1 cellular context compared by ENCODE assay signal in the genomic region with DNA sequence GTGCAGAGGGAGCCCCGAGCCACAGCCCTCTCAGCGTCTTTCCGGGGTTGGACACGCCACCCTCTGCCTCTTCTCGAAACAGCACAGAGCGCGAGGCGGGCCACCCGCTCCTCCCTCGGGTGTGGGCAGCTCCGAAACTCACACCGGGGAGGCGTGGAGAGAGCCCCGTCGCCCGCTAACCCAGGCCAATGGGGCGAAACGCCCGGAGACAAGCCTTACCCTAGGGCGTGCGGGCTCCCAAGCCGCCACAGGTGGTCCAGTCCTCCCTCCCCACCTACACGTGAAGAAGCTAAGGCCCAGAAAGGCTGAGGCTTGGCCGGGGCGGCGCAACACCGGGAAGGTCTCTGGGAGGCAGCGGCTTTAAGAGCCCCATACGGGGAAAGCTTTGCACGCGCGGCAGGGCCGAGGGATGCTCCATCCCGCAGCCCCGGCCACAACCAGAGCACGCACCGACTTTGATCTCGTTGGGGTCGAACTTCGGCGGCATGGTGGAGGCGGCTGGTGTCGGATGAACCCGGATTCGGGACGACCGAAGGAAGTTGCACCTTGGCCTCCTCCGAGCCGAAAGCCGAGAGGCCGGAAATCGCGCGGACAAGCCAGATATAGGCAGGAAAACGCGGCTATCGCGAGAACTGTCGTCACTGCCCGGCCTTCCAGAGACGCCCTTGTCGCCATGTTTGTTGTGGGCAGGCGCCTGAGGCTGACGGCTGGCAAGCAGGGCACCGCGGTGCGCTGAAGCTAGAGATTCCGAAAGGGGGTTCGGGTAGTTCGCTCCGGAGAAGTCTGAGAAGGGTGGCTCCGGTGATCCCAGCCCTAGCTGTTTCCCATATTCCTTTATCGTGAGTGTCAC.
TF ChIP-seq lines count a peak whose summit lies in the region.

LRSAM1 (plus strand) TSS at position 680 of the 850 bp plus-strand sequence. CDS start 3,018 bp downstream, outside the sequence.
RPL12 (minus strand) TSS at position 576 of the 850 bp plus-strand sequence; CDS start at position 487, 89 bp downstream.

TF ChIP-seq in K562, 482 proteins besides CTCF, POLR2A, EP300 and RAD21 (continued from another document and continues in another):
- no peak for TF ChIP-seq ZNF655 (CRISPR knock-in tag; IDR thresholded peaks at IDR 0.05)
- TF ChIP-seq GABPA (tag; conservative IDR thresholded peaks at IDR 0.05; ENCODE audit: low read depth): peak; percentile 79
- no peak for TF ChIP-seq YBX1 (IDR thresholded peaks at IDR 0.05)
- no peak for TF ChIP-seq ZNF551 (CRISPR knock-in tag; IDR thresholded peaks at IDR 0.05)
- no peak for TF ChIP-seq ZFPM2 (CRISPR knock-in tag; IDR thresholded peaks at IDR 0.05)
- TF ChIP-seq, protein P1, sequence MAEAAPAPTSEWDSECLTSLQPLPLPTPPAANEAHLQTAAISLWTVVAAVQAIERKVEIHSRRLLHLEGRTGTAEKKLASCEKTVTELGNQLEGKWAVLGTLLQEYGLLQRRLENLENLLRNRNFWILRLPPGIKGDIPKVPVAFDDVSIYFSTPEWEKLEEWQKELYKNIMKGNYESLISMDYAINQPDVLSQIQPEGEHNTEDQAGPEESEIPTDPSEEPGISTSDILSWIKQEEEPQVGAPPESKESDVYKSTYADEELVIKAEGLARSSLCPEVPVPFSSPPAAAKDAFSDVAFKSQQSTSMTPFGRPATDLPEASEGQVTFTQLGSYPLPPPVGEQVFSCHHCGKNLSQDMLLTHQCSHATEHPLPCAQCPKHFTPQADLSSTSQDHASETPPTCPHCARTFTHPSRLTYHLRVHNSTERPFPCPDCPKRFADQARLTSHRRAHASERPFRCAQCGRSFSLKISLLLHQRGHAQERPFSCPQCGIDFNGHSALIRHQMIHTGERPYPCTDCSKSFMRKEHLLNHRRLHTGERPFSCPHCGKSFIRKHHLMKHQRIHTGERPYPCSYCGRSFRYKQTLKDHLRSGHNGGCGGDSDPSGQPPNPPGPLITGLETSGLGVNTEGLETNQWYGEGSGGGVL (CRISPR knock-in tag; IDR thresholded peaks at IDR 0.05): no peak
- no peak for TF ChIP-seq ZNF586 (CRISPR knock-in tag; conservative IDR thresholded peaks at IDR 0.05)
- TF ChIP-seq CBX1 (IDR thresholded peaks at IDR 0.05; ENCODE audit: low read depth): peak; percentile 75; the same call in 1 of the 2 replicates
- peak; percentile 75 for TF ChIP-seq TOE1 (IDR thresholded peaks at IDR 0.05; ENCODE audit: borderline replicate concordance)
- TF ChIP-seq TOE1 (CRISPR knock-in tag; IDR thresholded peaks at IDR 0.05; ENCODE audit: borderline replicate concordance, low read depth): no peak
- no peak for TF ChIP-seq ZKSCAN8 (CRISPR knock-in tag; IDR thresholded peaks at IDR 0.05)
- no peak for TF ChIP-seq ZNF589 (CRISPR knock-in tag; IDR thresholded peaks at IDR 0.05; ENCODE audit: low read depth)
- TF ChIP-seq FIP1L1 (IDR thresholded peaks at IDR 0.05; ENCODE audit: low read depth, low read length, poor library complexity, severe bottlenecking): peak; percentile 96
- TF ChIP-seq SETDB1 (IDR thresholded peaks at IDR 0.05; ENCODE audit: low read length): no peak
- no peak for TF ChIP-seq SNIP1 (IDR thresholded peaks at IDR 0.05; ENCODE audit: low read depth)
- no peak for TF ChIP-seq MBD1 (CRISPR knock-in tag; IDR thresholded peaks at IDR 0.05)
- TF ChIP-seq HDGF (IDR thresholded peaks at IDR 0.05): no peak
- no peak for TF ChIP-seq U2AF2 (optimal IDR thresholded peaks at IDR 0.05; ENCODE audit: low read depth, low read length)
- no peak for TF ChIP-seq ZBTB5 (IDR thresholded peaks at IDR 0.05)
- no peak for TF ChIP-seq KHSRP (IDR thresholded peaks at IDR 0.05)
- no peak for TF ChIP-seq DMBX1 (CRISPR knock-in tag; IDR thresholded peaks at IDR 0.05; ENCODE audit: borderline replicate concordance)
- no peak for TF ChIP-seq RCOR1 (IDR thresholded peaks at IDR 0.05; ENCODE audit: borderline replicate concordance in 1 of 2, low read depth in 2 of 2, low read length in 2 of 2)
- peak; percentile 55; the same call in 1 of the 2 replicates for TF ChIP-seq ELF4 (CRISPR knock-in tag; IDR thresholded peaks at IDR 0.05)
- TF ChIP-seq RBM39 (optimal IDR thresholded peaks at IDR 0.05; ENCODE audit: low read depth, low read length): peak; percentile 84
- TF ChIP-seq ARID2 (IDR thresholded peaks at IDR 0.05): 0 out of 2 replicates have a peak, but pooled peaks have one; percentile 6
- TF ChIP-seq, protein P2, sequence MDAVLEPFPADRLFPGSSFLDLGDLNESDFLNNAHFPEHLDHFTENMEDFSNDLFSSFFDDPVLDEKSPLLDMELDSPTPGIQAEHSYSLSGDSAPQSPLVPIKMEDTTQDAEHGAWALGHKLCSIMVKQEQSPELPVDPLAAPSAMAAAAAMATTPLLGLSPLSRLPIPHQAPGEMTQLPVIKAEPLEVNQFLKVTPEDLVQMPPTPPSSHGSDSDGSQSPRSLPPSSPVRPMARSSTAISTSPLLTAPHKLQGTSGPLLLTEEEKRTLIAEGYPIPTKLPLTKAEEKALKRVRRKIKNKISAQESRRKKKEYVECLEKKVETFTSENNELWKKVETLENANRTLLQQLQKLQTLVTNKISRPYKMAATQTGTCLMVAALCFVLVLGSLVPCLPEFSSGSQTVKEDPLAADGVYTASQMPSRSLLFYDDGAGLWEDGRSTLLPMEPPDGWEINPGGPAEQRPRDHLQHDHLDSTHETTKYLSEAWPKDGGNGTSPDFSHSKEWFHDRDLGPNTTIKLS (IDR thresholded peaks at IDR 0.05; ENCODE audit: borderline replicate concordance, low read depth): peak; percentile 96
- TF ChIP-seq IRF1 (CRISPR knock-in tag; IDR thresholded peaks at IDR 0.05; ENCODE audit: borderline replicate concordance): peak; percentile 87; the same call in 1 of the 2 replicates
- peak; percentile 45 for TF ChIP-seq ARID1B (IDR thresholded peaks at IDR 0.05)
- no peak for TF ChIP-seq STAG1 (CRISPR knock-in tag; IDR thresholded peaks at IDR 0.05; ENCODE audit: borderline replicate concordance)
- TF ChIP-seq SOX6 (IDR thresholded peaks at IDR 0.05): peak; percentile 52
- TF ChIP-seq, protein P3, sequence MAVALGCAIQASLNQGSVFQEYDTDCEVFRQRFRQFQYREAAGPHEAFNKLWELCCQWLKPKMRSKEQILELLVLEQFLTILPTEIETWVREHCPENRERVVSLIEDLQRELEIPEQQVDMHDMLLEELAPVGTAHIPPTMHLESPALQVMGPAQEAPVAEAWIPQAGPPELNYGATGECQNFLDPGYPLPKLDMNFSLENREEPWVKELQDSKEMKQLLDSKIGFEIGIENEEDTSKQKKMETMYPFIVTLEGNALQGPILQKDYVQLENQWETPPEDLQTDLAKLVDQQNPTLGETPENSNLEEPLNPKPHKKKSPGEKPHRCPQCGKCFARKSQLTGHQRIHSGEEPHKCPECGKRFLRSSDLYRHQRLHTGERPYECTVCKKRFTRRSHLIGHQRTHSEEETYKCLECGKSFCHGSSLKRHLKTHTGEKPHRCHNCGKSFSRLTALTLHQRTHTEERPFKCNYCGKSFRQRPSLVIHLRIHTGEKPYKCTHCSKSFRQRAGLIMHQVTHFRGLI (CRISPR knock-in tag; IDR thresholded peaks at IDR 0.05): no peak
- TF ChIP-seq GABPB1 (CRISPR knock-in tag; IDR thresholded peaks at IDR 0.05): peak; percentile 89
- no peak for TF ChIP-seq GTF3C2 (IDR thresholded peaks at IDR 0.05; ENCODE audit: borderline replicate concordance, extremely low read depth, insufficient read length)
- TF ChIP-seq NBN (IDR thresholded peaks at IDR 0.05; ENCODE audit: low read depth): no peak; the same call in 1 of the 2 replicates
- TF ChIP-seq, protein P4, sequence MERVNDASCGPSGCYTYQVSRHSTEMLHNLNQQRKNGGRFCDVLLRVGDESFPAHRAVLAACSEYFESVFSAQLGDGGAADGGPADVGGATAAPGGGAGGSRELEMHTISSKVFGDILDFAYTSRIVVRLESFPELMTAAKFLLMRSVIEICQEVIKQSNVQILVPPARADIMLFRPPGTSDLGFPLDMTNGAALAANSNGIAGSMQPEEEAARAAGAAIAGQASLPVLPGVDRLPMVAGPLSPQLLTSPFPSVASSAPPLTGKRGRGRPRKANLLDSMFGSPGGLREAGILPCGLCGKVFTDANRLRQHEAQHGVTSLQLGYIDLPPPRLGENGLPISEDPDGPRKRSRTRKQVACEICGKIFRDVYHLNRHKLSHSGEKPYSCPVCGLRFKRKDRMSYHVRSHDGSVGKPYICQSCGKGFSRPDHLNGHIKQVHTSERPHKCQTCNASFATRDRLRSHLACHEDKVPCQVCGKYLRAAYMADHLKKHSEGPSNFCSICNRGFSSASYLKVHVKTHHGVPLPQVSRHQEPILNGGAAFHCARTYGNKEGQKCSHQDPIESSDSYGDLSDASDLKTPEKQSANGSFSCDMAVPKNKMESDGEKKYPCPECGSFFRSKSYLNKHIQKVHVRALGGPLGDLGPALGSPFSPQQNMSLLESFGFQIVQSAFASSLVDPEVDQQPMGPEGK (CRISPR knock-in tag; IDR thresholded peaks at IDR 0.05; ENCODE audit: borderline replicate concordance): no peak
- no peak for TF ChIP-seq TAF15 (IDR thresholded peaks at IDR 0.05; ENCODE audit: low read depth, low read length)
- TF ChIP-seq NR4A1 (CRISPR knock-in tag; IDR thresholded peaks at IDR 0.05): no peak
- no peak for TF ChIP-seq NR4A1 (tag; IDR thresholded peaks at IDR 0.05)
- no peak for TF ChIP-seq SAFB (IDR thresholded peaks at IDR 0.05; ENCODE audit: borderline replicate concordance, low read depth, low read length)
- TF ChIP-seq NONO (IDR thresholded peaks at IDR 0.05; ENCODE audit: low read depth in 2 of 2, low read length in 1 of 2): peak; percentile 73 to 94; a peak in 3 of 4 replicates
- TF ChIP-seq GATAD2A (IDR thresholded peaks at IDR 0.05): peak; percentile 75; the same call in 1 of the 2 replicates
- no peak for TF ChIP-seq PPARD (CRISPR knock-in tag; IDR thresholded peaks at IDR 0.05)
- peak; percentile 40; the same call in 1 of the 2 replicates for TF ChIP-seq XRCC5 (IDR thresholded peaks at IDR 0.05; ENCODE audit: low read depth, low read length)
- 0 out of 2 replicates have a peak, but pooled peaks have one; percentile 28 for TF ChIP-seq ATF4 (CRISPR knock-in tag; IDR thresholded peaks at IDR 0.05)
